ENCODE assay signal across 8 cellular contexts in genomic region chr11:15819679-15820286, GRCh38.
DNase-seq lines count a peak whose midpoint lies in the region; ATAC-seq and TF ChIP-seq lines count a peak whose summit lies in the region.

No MANE protein-coding gene starts in this region.

- no peaks in the 10 kb centered on the region for H3K4me1 ChIP-seq in BE2C
- peaks cover 0 to 37% of the 10 kb centered on the region in 2 donors for H3K4me1 ChIP-seq in adrenal gland (replicated peaks in 1 of 2)
- peaks cover 9% of the 10 kb centered on the region for H3K4me1 ChIP-seq in right cardiac atrium (ENCODE audit: control insufficient read depth, insufficient read depth, low read length)
- H3K4me1 ChIP-seq in gastrocnemius medialis = peaks cover 33 to 46% of the 10 kb centered on the region in 2 donors

- DNase-seq in BE2C (peak; percentile 58), NOMO-1 (lab: John Stamatoyannopoulos, UW; ENCODE audit: unreplicated experiment in 2 of 2) (peak; percentile 44 to 60), adrenal gland (peak; percentile 66 to 85 (median 78)), right cardiac atrium (peak; percentile 78 to 92 (median 88)), gastrocnemius medialis (peak; percentile 55 to 64), NCI-H345 (lab: John Stamatoyannopoulos, UW) (no peak)

- no peak overlapping the region for H3K27ac ChIP-seq in adrenal gland
- H3K27ac ChIP-seq in right cardiac atrium (ENCODE audit: low read length) = no peak overlapping the region
- H3K27ac ChIP-seq in gastrocnemius medialis = no peak overlapping the region

- H3K27me3 ChIP-seq in BE2C (no peaks in the 10 kb centered on the region), adrenal gland (no peaks in the 10 kb centered on the region), right cardiac atrium (ENCODE audit: control insufficient read depth, insufficient read depth) (no peaks in the 10 kb centered on the region), gastrocnemius medialis (no peaks in the 10 kb centered on the region)

- no peak for TF ChIP-seq POLR2A in adrenal gland (IDR thresholded peaks at IDR 0.05)
- TF ChIP-seq POLR2A in gastrocnemius medialis (IDR thresholded peaks at IDR 0.05) = no peak

- TF ChIP-seq CTCF in BE2C (IDR thresholded peaks at IDR 0.05; ENCODE audit: low read depth, low read length) = peak; percentile 78
- TF ChIP-seq CTCF in adrenal gland (IDR thresholded peaks at IDR 0.05) = peak; percentile 72 to 86 (median 78)
- TF ChIP-seq CTCF in gastrocnemius medialis (IDR thresholded peaks at IDR 0.05 in 4 of 5, conservative IDR thresholded peaks at IDR 0.05 in 1 of 5) = peak; percentile 66 to 95 (median 82)

- in situ Hi-C loops in gastrocnemius medialis (cut with MboI; ENCODE audit: low sequenced_read_pairs in 4 of 4) = loop anchor here in 1 of 4 donors (25.0 kb wide), 1 partner anchor 793 kb away; no protein-coding TSS in a partner anchor

- WGBS in adrenal gland, 4 donors = 23 to 38% (median 26%) methylated on average over 8 of the region's 8 CpGs
- 29% methylated on average over 8 of the region's 8 CpGs for WGBS in right cardiac atrium

- ATAC-seq in GM18870 (IDR thresholded peaks at IDR 0.05; ENCODE audit: unreplicated experiment) (peak; percentile 76), HG03064 (IDR thresholded peaks at IDR 0.05; ENCODE audit: low read depth, unreplicated experiment) (peak; percentile 83), right cardiac atrium (peak; percentile 93 to 94), gastrocnemius medialis (peak; percentile 74 to 83)

- H3K36me3 ChIP-seq in BE2C = no peaks in the 10 kb centered on the region
- no peaks in the 10 kb centered on the region for H3K36me3 ChIP-seq in adrenal gland (replicated peaks in 1 of 2)
- no peaks in the 10 kb centered on the region for H3K36me3 ChIP-seq in gastrocnemius medialis

- intact Hi-C loops in adrenal gland (cut with DNase I) (loop anchor here in 1 of 2 donors (5.0 kb wide), 1 partner anchor 167 kb away; no protein-coding TSS in a partner anchor), right cardiac atrium (cut with DNase I) (loop anchor here in 3 of 4 donors (5.0 to 10.0 kb wide), 4 partner anchors 165 to 785 kb away; no protein-coding TSS in a partner anchor), gastrocnemius medialis (cut with DNase I; ENCODE audit: low total_unique reads) (loop anchor here (5.0 to 10.0 kb wide), 2 partner anchors 167 to 795 kb away; no protein-coding TSS in a partner anchor)

- H3K9me3 ChIP-seq in BE2C = no peaks in the 10 kb centered on the region
- H3K9me3 ChIP-seq in adrenal gland (replicated peaks in 1 of 3) = no peaks in the 10 kb centered on the region
- no peaks in the 10 kb centered on the region for H3K9me3 ChIP-seq in right cardiac atrium (ENCODE audit: control insufficient read depth, low read length)
- H3K9me3 ChIP-seq in gastrocnemius medialis = no peaks in the 10 kb centered on the region

- H3K4me3 ChIP-seq in BE2C (ENCODE audit: low read depth, low read length) (no peak overlapping the region), adrenal gland (no peak overlapping the region), right cardiac atrium (ENCODE audit: low read length) (no peak overlapping the region), gastrocnemius medialis (no peak overlapping the region)
